In the genomic region with DNA sequence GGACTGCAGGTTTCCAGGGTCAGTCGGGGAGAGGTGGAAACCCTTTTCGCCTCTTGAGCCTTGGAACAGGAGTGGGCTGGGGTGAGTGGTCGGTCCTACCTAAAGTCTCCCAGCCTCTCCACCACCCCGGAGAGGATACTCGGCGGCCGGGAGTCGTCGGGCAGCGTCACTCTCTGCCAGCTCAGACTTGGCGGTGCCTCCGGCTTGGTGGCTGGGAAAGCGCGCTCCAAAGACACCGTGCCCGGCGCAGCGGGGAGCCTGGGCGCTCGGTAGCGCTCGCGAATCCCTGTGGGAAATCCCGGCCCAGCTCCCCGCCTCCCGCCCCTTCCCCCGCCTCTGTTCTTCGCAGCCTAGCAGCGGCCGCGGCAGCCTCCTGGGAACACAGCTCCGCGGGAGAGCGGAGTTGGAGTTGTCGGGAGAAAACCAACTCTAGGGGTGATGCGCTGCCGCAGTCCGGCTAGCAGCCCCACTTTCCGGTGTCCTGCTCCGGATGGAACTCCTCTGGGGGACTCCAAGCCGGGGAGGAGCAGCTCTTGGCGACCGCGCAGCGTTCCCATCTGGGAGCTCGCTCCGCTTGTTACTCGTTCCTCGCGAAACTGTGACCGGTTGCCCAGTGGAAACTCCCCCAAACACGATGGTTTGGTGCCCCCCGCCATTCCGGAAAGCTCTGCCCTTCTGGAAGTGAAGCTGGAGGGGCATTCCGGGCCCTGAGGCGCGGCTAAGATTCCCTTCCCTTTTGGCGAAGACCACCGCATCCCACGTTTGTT, we compare ENCODE assay signal across 1 cellular context.
TF ChIP-seq lines count a peak whose summit lies in the region.

No MANE protein-coding gene starts in this region.

TF ChIP-seq in HEK293, 187 proteins besides CTCF, POLR2A, EP300 and RAD21 (continued from another document and continues in another):
- no peak for TF ChIP-seq OSR2 (tag by site-specific recombination; IDR thresholded peaks at IDR 0.05)
- TF ChIP-seq, protein P1, sequence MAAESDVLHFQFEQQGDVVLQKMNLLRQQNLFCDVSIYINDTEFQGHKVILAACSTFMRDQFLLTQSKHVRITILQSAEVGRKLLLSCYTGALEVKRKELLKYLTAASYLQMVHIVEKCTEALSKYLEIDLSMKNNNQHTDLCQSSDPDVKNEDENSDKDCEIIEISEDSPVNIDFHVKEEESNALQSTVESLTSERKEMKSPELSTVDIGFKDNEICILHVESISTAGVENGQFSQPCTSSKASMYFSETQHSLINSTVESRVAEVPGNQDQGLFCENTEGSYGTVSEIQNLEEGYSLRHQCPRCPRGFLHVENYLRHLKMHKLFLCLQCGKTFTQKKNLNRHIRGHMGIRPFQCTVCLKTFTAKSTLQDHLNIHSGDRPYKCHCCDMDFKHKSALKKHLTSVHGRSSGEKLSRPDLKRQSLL (tag by site-specific recombination; IDR thresholded peaks at IDR 0.05): no peak
- TF ChIP-seq SP7 (tag by site-specific recombination; IDR thresholded peaks at IDR 0.05): no peak
- no peak for TF ChIP-seq YY1 (tag by site-specific recombination; IDR thresholded peaks at IDR 0.05)
- TF ChIP-seq ZNF138 (tag by site-specific recombination; IDR thresholded peaks at IDR 0.05; ENCODE audit: borderline replicate concordance): no peak
- TF ChIP-seq ZNF530 (tag by site-specific recombination; IDR thresholded peaks at IDR 0.05; ENCODE audit: low read depth): no peak
- TF ChIP-seq ZNF366 (tag by site-specific recombination; conservative IDR thresholded peaks at IDR 0.05): no peak
- TF ChIP-seq, protein P2, sequence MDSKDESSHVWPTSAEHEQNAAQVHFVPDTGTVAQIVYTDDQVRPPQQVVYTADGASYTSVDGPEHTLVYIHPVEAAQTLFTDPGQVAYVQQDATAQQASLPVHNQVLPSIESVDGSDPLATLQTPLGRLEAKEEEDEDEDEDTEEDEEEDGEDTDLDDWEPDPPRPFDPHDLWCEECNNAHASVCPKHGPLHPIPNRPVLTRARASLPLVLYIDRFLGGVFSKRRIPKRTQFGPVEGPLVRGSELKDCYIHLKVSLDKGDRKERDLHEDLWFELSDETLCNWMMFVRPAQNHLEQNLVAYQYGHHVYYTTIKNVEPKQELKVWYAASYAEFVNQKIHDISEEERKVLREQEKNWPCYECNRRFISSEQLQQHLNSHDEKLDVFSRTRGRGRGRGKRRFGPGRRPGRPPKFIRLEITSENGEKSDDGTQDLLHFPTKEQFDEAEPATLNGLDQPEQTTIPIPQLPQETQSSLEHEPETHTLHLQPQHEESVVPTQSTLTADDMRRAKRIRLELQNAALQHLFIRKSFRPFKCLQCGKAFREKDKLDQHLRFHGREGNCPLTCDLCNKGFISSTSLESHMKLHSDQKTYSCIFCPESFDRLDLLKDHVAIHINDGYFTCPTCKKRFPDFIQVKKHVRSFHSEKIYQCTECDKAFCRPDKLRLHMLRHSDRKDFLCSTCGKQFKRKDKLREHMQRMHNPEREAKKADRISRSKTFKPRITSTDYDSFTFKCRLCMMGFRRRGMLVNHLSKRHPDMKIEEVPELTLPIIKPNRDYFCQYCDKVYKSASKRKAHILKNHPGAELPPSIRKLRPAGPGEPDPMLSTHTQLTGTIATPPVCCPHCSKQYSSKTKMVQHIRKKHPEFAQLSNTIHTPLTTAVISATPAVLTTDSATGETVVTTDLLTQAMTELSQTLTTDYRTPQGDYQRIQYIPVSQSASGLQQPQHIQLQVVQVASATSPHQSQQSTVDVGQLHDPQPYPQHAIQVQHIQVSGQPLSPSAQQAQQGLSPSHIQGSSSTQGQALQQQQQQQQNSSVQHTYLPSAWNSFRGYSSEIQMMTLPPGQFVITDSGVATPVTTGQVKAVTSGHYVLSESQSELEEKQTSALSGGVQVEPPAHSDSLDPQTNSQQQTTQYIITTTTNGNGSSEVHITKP (tag by site-specific recombination; IDR thresholded peaks at IDR 0.05): peak; percentile 98
- TF ChIP-seq, protein P3, sequence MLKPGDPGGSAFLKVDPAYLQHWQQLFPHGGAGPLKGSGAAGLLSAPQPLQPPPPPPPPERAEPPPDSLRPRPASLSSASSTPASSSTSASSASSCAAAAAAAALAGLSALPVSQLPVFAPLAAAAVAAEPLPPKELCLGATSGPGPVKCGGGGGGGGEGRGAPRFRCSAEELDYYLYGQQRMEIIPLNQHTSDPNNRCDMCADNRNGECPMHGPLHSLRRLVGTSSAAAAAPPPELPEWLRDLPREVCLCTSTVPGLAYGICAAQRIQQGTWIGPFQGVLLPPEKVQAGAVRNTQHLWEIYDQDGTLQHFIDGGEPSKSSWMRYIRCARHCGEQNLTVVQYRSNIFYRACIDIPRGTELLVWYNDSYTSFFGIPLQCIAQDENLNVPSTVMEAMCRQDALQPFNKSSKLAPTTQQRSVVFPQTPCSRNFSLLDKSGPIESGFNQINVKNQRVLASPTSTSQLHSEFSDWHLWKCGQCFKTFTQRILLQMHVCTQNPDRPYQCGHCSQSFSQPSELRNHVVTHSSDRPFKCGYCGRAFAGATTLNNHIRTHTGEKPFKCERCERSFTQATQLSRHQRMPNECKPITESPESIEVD (tag by site-specific recombination; IDR thresholded peaks at IDR 0.05): no peak
- TF ChIP-seq ZNF16 (tag by site-specific recombination; IDR thresholded peaks at IDR 0.05; ENCODE audit: low read depth): no peak
- no peak for TF ChIP-seq ZFP41 (tag by site-specific recombination; IDR thresholded peaks at IDR 0.05; ENCODE audit: borderline replicate concordance)
- no peak for TF ChIP-seq ZNF670 (tag by site-specific recombination; IDR thresholded peaks at IDR 0.05; ENCODE audit: low read depth)
- no peak for TF ChIP-seq ZNF561 (tag by site-specific recombination; IDR thresholded peaks at IDR 0.05; ENCODE audit: borderline replicate concordance)
- TF ChIP-seq ZNF423 (tag by site-specific recombination; IDR thresholded peaks at IDR 0.05): peak; percentile 60
- TF ChIP-seq ZNF501 (tag by site-specific recombination; IDR thresholded peaks at IDR 0.05): no peak
- no peak for TF ChIP-seq ZNF610 (tag by site-specific recombination; IDR thresholded peaks at IDR 0.05; ENCODE audit: borderline replicate concordance)
- peak; percentile 62 for TF ChIP-seq ZIC2 (tag by site-specific recombination; IDR thresholded peaks at IDR 0.05)
- no peak for TF ChIP-seq ZNF560 (tag by site-specific recombination; IDR thresholded peaks at IDR 0.05; ENCODE audit: borderline replicate concordance)
- TF ChIP-seq KLF10 (tag by site-specific recombination; IDR thresholded peaks at IDR 0.05): no peak
- no peak for TF ChIP-seq TRIM28 (IDR thresholded peaks at IDR 0.05; ENCODE audit: borderline replicate concordance, low read length)
- no peak for TF ChIP-seq ZNF311 (tag by site-specific recombination; IDR thresholded peaks at IDR 0.05; ENCODE audit: borderline replicate concordance)
- no peak for TF ChIP-seq ZNF548 (tag by site-specific recombination; IDR thresholded peaks at IDR 0.05)
- TF ChIP-seq, protein P4, sequence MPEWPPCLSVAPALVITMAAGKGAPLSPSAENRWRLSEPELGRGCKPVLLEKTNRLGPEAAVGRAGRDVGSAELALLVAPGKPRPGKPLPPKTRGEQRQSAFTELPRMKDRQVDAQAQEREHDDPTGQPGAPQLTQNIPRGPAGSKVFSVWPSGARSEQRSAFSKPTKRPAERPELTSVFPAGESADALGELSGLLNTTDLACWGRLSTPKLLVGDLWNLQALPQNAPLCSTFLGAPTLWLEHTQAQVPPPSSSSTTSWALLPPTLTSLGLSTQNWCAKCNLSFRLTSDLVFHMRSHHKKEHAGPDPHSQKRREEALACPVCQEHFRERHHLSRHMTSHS (tag by site-specific recombination; IDR thresholded peaks at IDR 0.05): no peak
- TF ChIP-seq ZNF585B (tag by site-specific recombination; IDR thresholded peaks at IDR 0.05): no peak
- TF ChIP-seq ZBTB7A (tag by site-specific recombination; IDR thresholded peaks at IDR 0.05; ENCODE audit: low read depth): no peak
- TF ChIP-seq ZNF558 (tag by site-specific recombination; IDR thresholded peaks at IDR 0.05): no peak
- TF ChIP-seq, protein P5, sequence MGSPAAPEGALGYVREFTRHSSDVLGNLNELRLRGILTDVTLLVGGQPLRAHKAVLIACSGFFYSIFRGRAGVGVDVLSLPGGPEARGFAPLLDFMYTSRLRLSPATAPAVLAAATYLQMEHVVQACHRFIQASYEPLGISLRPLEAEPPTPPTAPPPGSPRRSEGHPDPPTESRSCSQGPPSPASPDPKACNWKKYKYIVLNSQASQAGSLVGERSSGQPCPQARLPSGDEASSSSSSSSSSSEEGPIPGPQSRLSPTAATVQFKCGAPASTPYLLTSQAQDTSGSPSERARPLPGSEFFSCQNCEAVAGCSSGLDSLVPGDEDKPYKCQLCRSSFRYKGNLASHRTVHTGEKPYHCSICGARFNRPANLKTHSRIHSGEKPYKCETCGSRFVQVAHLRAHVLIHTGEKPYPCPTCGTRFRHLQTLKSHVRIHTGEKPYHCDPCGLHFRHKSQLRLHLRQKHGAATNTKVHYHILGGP (tag by site-specific recombination; IDR thresholded peaks at IDR 0.05): no peak
- peak; percentile 82 for TF ChIP-seq ZNF335 (tag by site-specific recombination; conservative IDR thresholded peaks at IDR 0.05)
- TF ChIP-seq ZNF175 (tag by site-specific recombination; IDR thresholded peaks at IDR 0.05): no peak
- TF ChIP-seq, protein P6, sequence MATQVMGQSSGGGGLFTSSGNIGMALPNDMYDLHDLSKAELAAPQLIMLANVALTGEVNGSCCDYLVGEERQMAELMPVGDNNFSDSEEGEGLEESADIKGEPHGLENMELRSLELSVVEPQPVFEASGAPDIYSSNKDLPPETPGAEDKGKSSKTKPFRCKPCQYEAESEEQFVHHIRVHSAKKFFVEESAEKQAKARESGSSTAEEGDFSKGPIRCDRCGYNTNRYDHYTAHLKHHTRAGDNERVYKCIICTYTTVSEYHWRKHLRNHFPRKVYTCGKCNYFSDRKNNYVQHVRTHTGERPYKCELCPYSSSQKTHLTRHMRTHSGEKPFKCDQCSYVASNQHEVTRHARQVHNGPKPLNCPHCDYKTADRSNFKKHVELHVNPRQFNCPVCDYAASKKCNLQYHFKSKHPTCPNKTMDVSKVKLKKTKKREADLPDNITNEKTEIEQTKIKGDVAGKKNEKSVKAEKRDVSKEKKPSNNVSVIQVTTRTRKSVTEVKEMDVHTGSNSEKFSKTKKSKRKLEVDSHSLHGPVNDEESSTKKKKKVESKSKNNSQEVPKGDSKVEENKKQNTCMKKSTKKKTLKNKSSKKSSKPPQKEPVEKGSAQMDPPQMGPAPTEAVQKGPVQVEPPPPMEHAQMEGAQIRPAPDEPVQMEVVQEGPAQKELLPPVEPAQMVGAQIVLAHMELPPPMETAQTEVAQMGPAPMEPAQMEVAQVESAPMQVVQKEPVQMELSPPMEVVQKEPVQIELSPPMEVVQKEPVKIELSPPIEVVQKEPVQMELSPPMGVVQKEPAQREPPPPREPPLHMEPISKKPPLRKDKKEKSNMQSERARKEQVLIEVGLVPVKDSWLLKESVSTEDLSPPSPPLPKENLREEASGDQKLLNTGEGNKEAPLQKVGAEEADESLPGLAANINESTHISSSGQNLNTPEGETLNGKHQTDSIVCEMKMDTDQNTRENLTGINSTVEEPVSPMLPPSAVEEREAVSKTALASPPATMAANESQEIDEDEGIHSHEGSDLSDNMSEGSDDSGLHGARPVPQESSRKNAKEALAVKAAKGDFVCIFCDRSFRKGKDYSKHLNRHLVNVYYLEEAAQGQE (tag by site-specific recombination; IDR thresholded peaks at IDR 0.05): no peak
- TF ChIP-seq ZNF184 (tag by site-specific recombination; IDR thresholded peaks at IDR 0.05): no peak
- no peak for TF ChIP-seq KLF7 (tag by site-specific recombination; IDR thresholded peaks at IDR 0.05; ENCODE audit: borderline replicate concordance)
- TF ChIP-seq BCL11B (tag by site-specific recombination; IDR thresholded peaks at IDR 0.05; ENCODE audit: low read depth): no peak
- TF ChIP-seq ZNF169 (tag by site-specific recombination; IDR thresholded peaks at IDR 0.05): no peak
- TF ChIP-seq, protein P7, sequence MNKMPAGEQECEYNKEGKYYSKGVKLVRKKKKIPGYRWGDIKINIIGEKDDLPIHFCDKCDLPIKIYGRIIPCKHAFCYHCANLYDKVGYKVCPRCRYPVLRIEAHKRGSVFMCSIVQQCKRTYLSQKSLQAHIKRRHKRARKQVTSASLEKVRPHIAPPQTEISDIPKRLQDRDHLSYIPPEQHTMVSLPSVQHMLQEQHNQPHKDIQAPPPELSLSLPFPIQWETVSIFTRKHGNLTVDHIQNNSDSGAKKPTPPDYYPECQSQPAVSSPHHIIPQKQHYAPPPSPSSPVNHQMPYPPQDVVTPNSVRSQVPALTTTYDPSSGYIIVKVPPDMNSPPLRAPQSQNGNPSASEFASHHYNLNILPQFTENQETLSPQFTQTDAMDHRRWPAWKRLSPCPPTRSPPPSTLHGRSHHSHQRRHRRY (tag by site-specific recombination; IDR thresholded peaks at IDR 0.05): no peak
- no peak for TF ChIP-seq RBAK (tag by site-specific recombination; IDR thresholded peaks at IDR 0.05)
- no peak for TF ChIP-seq KLF9 (tag by site-specific recombination; IDR thresholded peaks at IDR 0.05; ENCODE audit: low read depth)
- no peak for TF ChIP-seq ZNF677 (tag by site-specific recombination; IDR thresholded peaks at IDR 0.05)
- TF ChIP-seq ZBTB8A (tag by site-specific recombination; IDR thresholded peaks at IDR 0.05): no peak
- TF ChIP-seq ZNF23 (tag by site-specific recombination; IDR thresholded peaks at IDR 0.05; ENCODE audit: borderline replicate concordance): no peak
- TF ChIP-seq ZNF768 (tag by site-specific recombination; IDR thresholded peaks at IDR 0.05): no peak
- TF ChIP-seq ZNF600 (tag by site-specific recombination; IDR thresholded peaks at IDR 0.05): no peak
- TF ChIP-seq TCF7L2 (IDR thresholded peaks at IDR 0.05; ENCODE audit: borderline replicate concordance, low read depth, low read length): no peak
- TF ChIP-seq, protein P8, sequence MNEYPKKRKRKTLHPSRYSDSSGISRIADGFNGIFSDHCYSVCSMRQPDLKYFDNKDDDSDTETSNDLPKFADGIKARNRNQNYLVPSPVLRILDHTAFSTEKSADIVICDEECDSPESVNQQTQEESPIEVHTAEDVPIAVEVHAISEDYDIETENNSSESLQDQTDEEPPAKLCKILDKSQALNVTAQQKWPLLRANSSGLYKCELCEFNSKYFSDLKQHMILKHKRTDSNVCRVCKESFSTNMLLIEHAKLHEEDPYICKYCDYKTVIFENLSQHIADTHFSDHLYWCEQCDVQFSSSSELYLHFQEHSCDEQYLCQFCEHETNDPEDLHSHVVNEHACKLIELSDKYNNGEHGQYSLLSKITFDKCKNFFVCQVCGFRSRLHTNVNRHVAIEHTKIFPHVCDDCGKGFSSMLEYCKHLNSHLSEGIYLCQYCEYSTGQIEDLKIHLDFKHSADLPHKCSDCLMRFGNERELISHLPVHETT (tag by site-specific recombination; IDR thresholded peaks at IDR 0.05): no peak
- peak; percentile 72 for TF ChIP-seq GLIS1 (tag by site-specific recombination; IDR thresholded peaks at IDR 0.05)
- TF ChIP-seq ZNF777 (tag by site-specific recombination; IDR thresholded peaks at IDR 0.05; ENCODE audit: borderline replicate concordance): no peak
- no peak for TF ChIP-seq ZNF211 (tag by site-specific recombination; IDR thresholded peaks at IDR 0.05; ENCODE audit: low read depth)
